16 cellular contexts compared by ENCODE assay signal in the genomic region with DNA sequence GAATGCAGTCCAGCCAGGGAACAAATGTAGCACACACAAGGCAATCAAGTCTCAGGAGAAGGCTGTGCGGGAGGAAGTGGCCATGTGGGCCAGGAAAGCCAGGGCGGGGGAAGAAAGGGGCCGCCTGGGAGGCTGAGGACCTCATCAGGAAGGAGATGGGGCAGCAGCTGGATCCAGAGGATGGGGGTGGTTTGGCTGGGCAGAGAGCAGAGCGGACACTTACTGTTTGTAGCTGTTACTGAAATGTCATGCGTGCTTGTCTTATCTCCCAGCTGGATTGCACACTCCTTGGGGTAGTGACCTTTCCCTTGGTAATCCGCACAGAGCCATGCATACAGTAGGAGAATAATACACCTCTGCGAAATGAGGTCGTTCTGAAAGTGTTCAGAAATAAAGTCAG. TPM values are rescaled to one million over a fixed set of nuclear protein-coding genes. Genes with fewer than 3 reads are reported as not detected.
DNase-seq lines count a peak whose midpoint lies in the region; ATAC-seq and TF ChIP-seq lines count a peak whose summit lies in the region.
"Had no signal": no experiment of that assay in that cellular context is flagged by ENCODE, and none has a peak within 500 bp of the region (broad histone marks: within the 10 kb centered on the region; RNA-seq: fewer than 3 reads in every experiment).

No MANE protein-coding gene starts in this region.

- POLR2A ChIA-PET in naive thymus-derived CD8-positive, alpha-beta T cell (lab: Charles Lee) = no interaction called here
- POLR2A ChIA-PET in CD4-positive, alpha-beta memory T cell (lab: Charles Lee; ENCODE audit: partially characterized antibody) = no interaction called here

- TF ChIP-seq CTCF in GM23338 (conservative IDR thresholded peaks at IDR 0.05; ENCODE audit: low read depth in 2 of 2) = no peak; a peak in 1 of 4 replicates
- no peak for TF ChIP-seq CTCF in breast epithelium (IDR thresholded peaks at IDR 0.05)

- H3K4me3 ChIP-seq in GM23338 (no peak overlapping the region), breast epithelium (no peak overlapping the region)
- no peak overlapping the region for H3K4me3 ChIP-seq in CD4-positive, alpha-beta memory T cell (ENCODE audit: low read length in 2 of 2)
- H3K4me3 ChIP-seq: gastrocnemius medialis had no signal

- H3K27ac Mint-ChIP-seq in GM23338 = no peak overlapping the region
- H3K27ac Mint-ChIP-seq in naive thymus-derived CD8-positive, alpha-beta T cell = peak overlapping the region in 1 of 10 donors; percentile 66
- H3K27ac Mint-ChIP-seq in CD4-positive, alpha-beta memory T cell = no peak overlapping the region
- H3K27ac Mint-ChIP-seq: activated CD8-positive, alpha-beta T cell treated with anti-CD3 and anti-CD28 coated beads for 36 hours; activated naive CD4-positive, alpha-beta T cell treated with anti-CD3 and anti-CD28 coated beads, Interleukin-2, amount 50 U/mL, for 24 hours; stimulated activated naive CD8-positive, alpha-beta T cell treated with anti-CD3 and anti-CD28 coated beads, Interleukin-15, amount 100 ng/mL, for 72 hours had no signal

- H3K9me3 ChIP-seq in breast epithelium = no peaks in the 10 kb centered on the region
- no peaks in the 10 kb centered on the region for H3K9me3 ChIP-seq in CD4-positive, alpha-beta memory T cell (ENCODE audit: control insufficient read depth in 1 of 2, low read length in 2 of 2)
- H3K9me3 ChIP-seq: gastrocnemius medialis had no signal

- CTCF ChIA-PET in CD4-positive, alpha-beta memory T cell (lab: Charles Lee; ENCODE audit: partially characterized antibody) = no interaction called here

- H3K36me3 ChIP-seq in GM23338 (ENCODE audit: insufficient read depth) (no peaks in the 10 kb centered on the region), breast epithelium (no peaks in the 10 kb centered on the region)
- H3K36me3 ChIP-seq in CD4-positive, alpha-beta memory T cell (ENCODE audit: insufficient read depth, low read length) = no peaks in the 10 kb centered on the region
- H3K36me3 ChIP-seq: gastrocnemius medialis had no signal

- H3K4me1 ChIP-seq in GM23338 (ENCODE audit: insufficient read depth) = 0 out of 2 replicates have a peak, but pooled peaks cover 5% of the 10 kb centered on the region
- H3K4me1 ChIP-seq in breast epithelium = no peaks in the 10 kb centered on the region
- H3K4me1 ChIP-seq in CD4-positive, alpha-beta memory T cell (ENCODE audit: insufficient read depth, low read length) = no peaks in the 10 kb centered on the region
- H3K4me1 ChIP-seq: gastrocnemius medialis, parathyroid adenoma had no signal

- H3K36me3 Mint-ChIP-seq in GM23338 (ENCODE audit: low read depth) = peaks cover 10% of the 10 kb centered on the region; the same call in 2 of the 3 replicates
- no peaks in the 10 kb centered on the region for H3K36me3 Mint-ChIP-seq in naive thymus-derived CD8-positive, alpha-beta T cell
- H3K36me3 Mint-ChIP-seq in CD4-positive, alpha-beta memory T cell = no peaks in the 10 kb centered on the region
- H3K36me3 Mint-ChIP-seq: activated naive CD4-positive, alpha-beta T cell treated with anti-CD3 and anti-CD28 coated beads, Interleukin-2, amount 50 U/mL, for 24 hours had no signal

- peaks cover 28% of the 10 kb centered on the region for H3K4me1 Mint-ChIP-seq in GM23338
- no peaks in the 10 kb centered on the region for H3K4me1 Mint-ChIP-seq in naive thymus-derived CD8-positive, alpha-beta T cell
- H3K4me1 Mint-ChIP-seq in CD4-positive, alpha-beta memory T cell = no peaks in the 10 kb centered on the region
- H3K4me1 Mint-ChIP-seq: activated naive CD4-positive, alpha-beta T cell treated with anti-CD3 and anti-CD28 coated beads, Interleukin-2, amount 50 U/mL, for 24 hours; stimulated activated naive CD8-positive, alpha-beta T cell treated with anti-CD3 and anti-CD28 coated beads, Interleukin-15, amount 100 ng/mL, for 72 hours had no signal

- intact Hi-C loops in breast epithelium (cut with DNase I; ENCODE audit: low total_unique reads) (no loop called here), left ventricle myocardium superior (cut with micrococcal nuclease) (no loop called here), sciatic nerve (cut with DNase I) (no loop called here)
- intact Hi-C loops in CD4-positive, alpha-beta memory T cell (cut with micrococcal nuclease) = no loop called here

- H3F3A ChIP-seq in GM23338 (replicated peaks; ENCODE audit: low read depth) = no peaks in the 10 kb centered on the region

- H2AFZ ChIP-seq in GM23338 = peak overlapping the region; percentile 64
- H2AFZ ChIP-seq: parathyroid adenoma had no signal

- H3K9me2 ChIP-seq in GM23338 (ENCODE audit: insufficient read depth) = 0 out of 2 replicates have a peak, but pooled peaks cover 4% of the 10 kb centered on the region

- H3K4me3 Mint-ChIP-seq in GM23338 = no peak overlapping the region
- no peak overlapping the region for H3K4me3 Mint-ChIP-seq in naive thymus-derived CD8-positive, alpha-beta T cell
- H3K4me3 Mint-ChIP-seq in CD4-positive, alpha-beta memory T cell = no peak overlapping the region
- H3K4me3 Mint-ChIP-seq: activated CD8-positive, alpha-beta T cell treated with anti-CD3 and anti-CD28 coated beads for 36 hours; activated naive CD4-positive, alpha-beta T cell treated with anti-CD3 and anti-CD28 coated beads, Interleukin-2, amount 50 U/mL, for 24 hours; stimulated activated naive CD8-positive, alpha-beta T cell treated with anti-CD3 and anti-CD28 coated beads, Interleukin-15, amount 100 ng/mL, for 72 hours had no signal

- TF ChIP-seq POLR2A in breast epithelium (IDR thresholded peaks at IDR 0.05) = no peak

- H4K20me1 ChIP-seq in GM23338 (replicated peaks; ENCODE audit: insufficient read depth) = no peaks in the 10 kb centered on the region

- peak; percentile 54; the same call in 2 of the 3 replicates for ATAC-seq in GM23338
- peak; percentile 91 for ATAC-seq in left ventricle myocardium superior
- ATAC-seq in sciatic nerve = peak; percentile 68
- no peak for ATAC-seq in naive thymus-derived CD8-positive, alpha-beta T cell
- ATAC-seq: activated CD8-positive, alpha-beta T cell treated with anti-CD3 and anti-CD28 coated beads for 36 hours; gastrocnemius medialis; PC-3; stimulated activated naive CD8-positive, alpha-beta T cell treated with anti-CD3 and anti-CD28 coated beads, Interleukin-15, amount 100 ng/mL, for 72 hours had no signal

- H3K4me2 ChIP-seq in GM23338 = no peak overlapping the region

- H3K9me3 Mint-ChIP-seq in GM23338 = peaks cover 13% of the 10 kb centered on the region; the same call in 2 of the 3 replicates
- H3K9me3 Mint-ChIP-seq in naive thymus-derived CD8-positive, alpha-beta T cell = no peaks in the 10 kb centered on the region
- H3K9me3 Mint-ChIP-seq in CD4-positive, alpha-beta memory T cell = no peaks in the 10 kb centered on the region
- H3K9me3 Mint-ChIP-seq: activated CD8-positive, alpha-beta T cell treated with anti-CD3 and anti-CD28 coated beads for 36 hours; activated naive CD4-positive, alpha-beta T cell treated with anti-CD3 and anti-CD28 coated beads, Interleukin-2, amount 50 U/mL, for 24 hours; stimulated activated naive CD8-positive, alpha-beta T cell treated with anti-CD3 and anti-CD28 coated beads, Interleukin-15, amount 100 ng/mL, for 72 hours had no signal

- H3K27me3 ChIP-seq in GM23338 (ENCODE audit: insufficient read depth) (no peaks in the 10 kb centered on the region), breast epithelium (no peaks in the 10 kb centered on the region)
- no peaks in the 10 kb centered on the region for H3K27me3 ChIP-seq in CD4-positive, alpha-beta memory T cell (ENCODE audit: insufficient read depth, low read length)
- H3K27me3 ChIP-seq: gastrocnemius medialis had no signal

- H3K27ac ChIP-seq in GM23338 (ENCODE audit: low read depth) (no peak overlapping the region), breast epithelium (peak overlapping the region; percentile 52 to 86)
- H3K27ac ChIP-seq in CD4-positive, alpha-beta memory T cell (ENCODE audit: low read depth, low read length) = no peak overlapping the region
- H3K27ac ChIP-seq: gastrocnemius medialis, parathyroid adenoma had no signal

- peaks cover 1% of the 10 kb centered on the region for H3K27me3 Mint-ChIP-seq in GM23338 (ENCODE audit: insufficient read depth, low read depth, poor library complexity)
- H3K27me3 Mint-ChIP-seq in naive thymus-derived CD8-positive, alpha-beta T cell = peaks cover 6 to 25% (median 15%) of the 10 kb centered on the region in 5 donors
- H3K27me3 Mint-ChIP-seq in CD4-positive, alpha-beta memory T cell = peaks cover 2 to 11% of the 10 kb centered on the region in 2 donors

- DNase-seq in GM23338 (ENCODE audit: low spot score) = no peak
- DNase-seq in breast epithelium (ENCODE audit: low spot score in 2 of 2) = no peak
- DNase-seq in left ventricle myocardium superior = peak; percentile 76
- DNase-seq in sciatic nerve (ENCODE audit: low spot score) = no peak
- no peak for DNase-seq in SHP77 treated with DMSO at 0.1 percent for 48 hours (lab: John Stamatoyannopoulos, UW)
- DNase-seq in naive thymus-derived CD8-positive, alpha-beta T cell = no peak
- DNase-seq in OCI-M1 (lab: John Stamatoyannopoulos, UW) = no peak
- DNase-seq in CD4-positive, alpha-beta memory T cell = no peak
- DNase-seq: activated CD8-positive, alpha-beta T cell treated with anti-CD3 and anti-CD28 coated beads for 36 hours; cortex of kidney; gastrocnemius medialis; PC-3; stimulated activated naive CD8-positive, alpha-beta T cell treated with anti-CD3 and anti-CD28 coated beads, Interleukin-15, amount 100 ng/mL, for 72 hours; T-helper 2 cell had no signal

- H3K79me2 ChIP-seq in GM23338 (replicated peaks; ENCODE audit: insufficient read depth) = no peaks in the 10 kb centered on the region
- H3K79me2 ChIP-seq: parathyroid adenoma had no signal

RNA-seq across cellular contexts. Expression of gene MAP3K4, which starts 18.3 kb away (rescaled TPM):
- total RNA-seq in GM23338 (2014; rRNA removed; shearing (Covaris generic)) = 31.8 and 44.4 TPM in 2 replicates
- 48.8 and 56.6 TPM in 2 replicates for polyA plus RNA-seq in GM23338 (2016; fragmentation: Nextera tagmentation; extraction: Ambion mirVana)
- 10 to 100 TPM; 24.6 to 49.2 (median 45.2) TPM for total RNA-seq in breast epithelium
- 43.6 TPM for total RNA-seq in left ventricle myocardium superior
- 95.0 TPM for total RNA-seq in sciatic nerve
- 10 to 100 TPM; 58.9 to 63.8 TPM for total RNA-seq in naive thymus-derived CD8-positive, alpha-beta T cell
- 10 to 100 TPM in 1 of 3 donors, 1 to 10 TPM in 2; 4.2 to 13.5 (median 6.7) TPM for polyA plus RNA-seq in naive thymus-derived CD8-positive, alpha-beta T cell
- 10 to 100 TPM; 78.0 to 90.1 TPM for total RNA-seq in CD4-positive, alpha-beta memory T cell
- polyA plus RNA-seq in CD4-positive, alpha-beta memory T cell = 10 to 100 TPM in 1 of 2 donors, 1 to 10 TPM in 1; 5.7 to 30.8 TPM

Comparison
In these comparisons a context has a peak if more than half of its experiments do, and no peak if none do; other contexts are left out.
1. ATAC-seq: peak in GM23338 (single experiment), left ventricle myocardium superior (single experiment) and sciatic nerve (single experiment); none in naive thymus-derived CD8-positive, alpha-beta T cell (0 of 2).
2. H3K27ac ChIP-seq: peak in breast epithelium (2 of 2); none in GM23338 (single experiment) and CD4-positive, alpha-beta memory T cell (single experiment).